In the genomic region with DNA sequence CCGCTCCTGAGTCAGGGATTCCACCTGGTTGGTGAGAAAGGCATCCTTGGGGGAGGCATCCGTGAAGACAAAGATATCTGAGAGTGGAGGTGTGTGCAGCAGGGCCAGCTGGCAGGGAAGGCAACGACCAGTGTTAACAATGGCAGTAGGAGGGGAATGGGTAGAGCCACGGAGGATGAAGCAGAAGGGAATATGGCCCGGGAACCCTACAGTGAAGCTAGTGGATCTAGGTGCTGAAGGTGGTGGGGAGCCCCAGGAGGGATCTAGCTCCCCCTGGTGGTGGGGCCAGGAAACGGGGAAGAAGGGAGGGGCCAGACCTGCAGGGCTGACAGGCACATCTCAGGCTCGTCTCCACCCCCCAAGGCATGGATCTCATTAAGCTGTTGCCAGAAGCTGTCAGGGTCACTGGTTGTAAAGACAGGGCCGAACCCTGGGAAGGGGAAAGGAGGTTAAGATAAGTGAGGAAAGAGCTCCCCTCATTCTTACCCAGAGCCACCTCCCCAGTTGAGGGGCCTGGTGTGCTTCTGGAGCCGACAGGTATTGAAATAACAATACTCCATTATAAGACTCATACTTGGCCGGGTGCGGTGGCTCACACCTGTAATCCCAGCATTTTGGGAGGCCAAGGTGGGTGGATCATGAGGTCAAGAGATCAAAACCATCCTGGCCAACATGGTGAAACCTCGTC, we compare ENCODE assay signal across 8 cellular contexts. TPM values are rescaled to one million over a fixed set of nuclear protein-coding genes. Genes with fewer than 3 reads are reported as not detected.
A peak's percentile ranks its signal among the peaks of the same experiment; 100 is the strongest.
DNase-seq lines count a peak whose midpoint lies in the region; ATAC-seq and TF ChIP-seq lines count a peak whose summit lies in the region.

No MANE protein-coding gene starts in this region.

- no peaks in the 10 kb centered on the region; the same call in 1 of the 2 replicates for H3F3A ChIP-seq in SU-DHL-6 (ENCODE audit: insufficient read depth)

- ATAC-seq in left cardiac atrium (peak; percentile 62 to 64), GM18868 (IDR thresholded peaks at IDR 0.05; ENCODE audit: unreplicated experiment) (no peak), GM18517 (IDR thresholded peaks at IDR 0.05; ENCODE audit: unreplicated experiment) (no peak)

- no peaks in the 10 kb centered on the region for H3K79me2 ChIP-seq in SU-DHL-6 (ENCODE audit: insufficient read depth, low read length)

- no peaks in the 10 kb centered on the region for H4K20me1 ChIP-seq in SU-DHL-6 (ENCODE audit: low read depth, low read length)

- DNase-seq in DMS153 treated with DMSO at 0.1 percent for 48 hours (lab: John Stamatoyannopoulos, UW; ENCODE audit: unreplicated experiment) (peak; percentile 36), Kasumi-1 (lab: John Stamatoyannopoulos, UW) (peak; percentile 84 to 90), left cardiac atrium (peak; percentile 57)
- DNase-seq in activated naive CD4-positive, alpha-beta T cell treated with anti-CD3 and anti-CD28 coated beads, Interleukin-2, amount 50 U/mL, for 16 hours = peak; percentile 78
- DNase-seq in stimulated activated CD4-positive, alpha-beta T cell treated with anti-CD3 and anti-CD28 coated beads, Interleukin-12 subunit alpha, Interleukin-12 subunit beta, amount 100 ng/mL, for 48 hours (ENCODE audit: low read depth in 2 of 3, low spot score in 1 of 3) = peak; percentile 74 to 82 (median 75)

- no peaks in the 10 kb centered on the region for H3K36me3 ChIP-seq in SU-DHL-6 (ENCODE audit: low read length)

- H3K9me2 ChIP-seq in SU-DHL-6 (replicated peaks; ENCODE audit: insufficient read depth, low read length) = no peaks in the 10 kb centered on the region

- no peaks in the 10 kb centered on the region for H3K27me3 ChIP-seq in SU-DHL-6 (ENCODE audit: low read length)

- H3K4me3 ChIP-seq in SU-DHL-6 (ENCODE audit: insufficient read depth, low read length, poor library complexity, severe bottlenecking) = no peak overlapping the region

- no peak overlapping the region for H2AFZ ChIP-seq in SU-DHL-6 (ENCODE audit: low read depth, low read length, severe bottlenecking)

- peak; percentile 98 for TF ChIP-seq CTCF in SU-DHL-6 (IDR thresholded peaks at IDR 0.05; ENCODE audit: insufficient read depth, low read length, poor library complexity, severe bottlenecking)

- H3K27ac ChIP-seq in SU-DHL-6 (ENCODE audit: low read depth, low read length) = no peak overlapping the region

- intact Hi-C loops in left cardiac atrium (cut with DNase I) = no loop called here

- H3K4me2 ChIP-seq in SU-DHL-6 (ENCODE audit: low read depth, low read length, poor library complexity, severe bottlenecking) = no peak overlapping the region

- no peaks in the 10 kb centered on the region for H3K9me3 ChIP-seq in SU-DHL-6 (ENCODE audit: insufficient read depth, low read length)

- no peak overlapping the region for H3K9ac ChIP-seq in SU-DHL-6 (ENCODE audit: low read length)

RNA-seq across cellular contexts. Expression of a gene that starts 7.3 kb away (rescaled TPM):
- 1 to 10 TPM; 4.8 to 6.2 TPM for total RNA-seq in left cardiac atrium

RNA-seq across cellular contexts. Expression of a gene that starts 7.4 kb away (rescaled TPM):
- total RNA-seq in left cardiac atrium = under 1 TPM; 0.71 to 0.73 TPM

RNA-seq across cellular contexts. Expression of a gene that starts 25.7 kb away (rescaled TPM):
- total RNA-seq in left cardiac atrium = 10 to 100 TPM; 24.8 to 39.3 TPM

RNA-seq across cellular contexts. Expression of a gene that starts 30.0 kb away (rescaled TPM):
- 1 to 10 TPM; 2.6 to 3.0 TPM for total RNA-seq in left cardiac atrium

RNA-seq across cellular contexts. Expression of a gene that starts 33.5 kb away (rescaled TPM):
- total RNA-seq in left cardiac atrium = 100 to 1,000 TPM; 151 to 196 TPM

Comparison
In these comparisons a context has a peak if more than half of its experiments do, and no peak if none do; other contexts are left out.
1. DNase-seq: peak in every context shown above with its lines; median percentile 87 in Kasumi-1; 78 in activated naive CD4-positive, alpha-beta T cell treated with anti-CD3 and anti-CD28 coated beads, Interleukin-2, amount 50 U/mL, for 16 hours; 75 in stimulated activated CD4-positive, alpha-beta T cell treated with anti-CD3 and anti-CD28 coated beads, Interleukin-12 subunit alpha, Interleukin-12 subunit beta, amount 100 ng/mL, for 48 hours; 57 in left cardiac atrium; 36 in DMS153 treated with DMSO at 0.1 percent for 48 hours.
2. ATAC-seq: peak in left cardiac atrium (2 of 2); none in GM18868 (single experiment) and GM18517 (single experiment).